ENCODE assay signal across 21 cellular contexts in the genomic region with DNA sequence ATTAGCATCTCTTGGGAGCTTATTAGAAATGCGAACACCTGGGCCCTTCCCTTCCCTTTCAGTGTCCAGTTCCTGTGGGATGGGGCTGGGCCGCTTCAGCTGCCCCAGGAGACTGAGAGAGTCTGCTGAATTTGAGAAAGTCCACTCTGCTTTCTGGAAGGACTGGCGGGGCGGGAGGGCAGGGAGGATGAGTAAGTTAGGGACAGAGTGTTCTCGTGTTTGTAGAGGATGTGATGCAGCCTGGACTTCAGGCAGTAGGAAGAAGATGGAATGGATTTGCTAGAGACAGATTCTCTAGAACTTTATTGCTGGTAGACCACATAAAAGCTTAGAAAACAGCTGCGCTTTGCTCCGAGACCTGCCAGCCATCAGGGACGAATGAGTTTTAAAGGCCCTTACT. TPM values are rescaled to one million over a fixed set of nuclear protein-coding genes. Genes with fewer than 3 reads are reported as not detected.
A peak's percentile ranks its signal among the peaks of the same experiment; 100 is the strongest.
DNase-seq lines count a peak whose midpoint lies in the region; ATAC-seq and TF ChIP-seq lines count a peak whose summit lies in the region.
"Had no signal": no experiment of that assay in that cellular context is flagged by ENCODE, and none has a peak within 500 bp of the region (broad histone marks: within the 10 kb centered on the region; RNA-seq: fewer than 3 reads in every experiment).

No MANE protein-coding gene starts in this region.

- no peak overlapping the region for H3K27ac ChIP-seq in GM23338 (ENCODE audit: low read depth)
- peak overlapping the region; percentile 36 for H3K27ac ChIP-seq in RWPE2 (ENCODE audit: poor library complexity, severe bottlenecking)
- H3K27ac ChIP-seq in trophoblast cell (ENCODE audit: low read depth, low read length) = no peak overlapping the region
- H3K27ac ChIP-seq in body of pancreas = no peak overlapping the region
- H3K27ac ChIP-seq: brain microvascular endothelial cell, foreskin keratinocyte, HL-60, parathyroid adenoma, stomach had no signal

- H3K4ac ChIP-seq in trophoblast cell (ENCODE audit: low read depth, low read length) = no peak overlapping the region

- no peak overlapping the region for H4K8ac ChIP-seq in trophoblast cell (ENCODE audit: low read depth, low read length)

- H3K9me3 Mint-ChIP-seq in GM23338 (peaks cover 28% of the 10 kb centered on the region), endothelial cell (ENCODE audit: unreplicated experiment) (no peaks in the 10 kb centered on the region)

- H3K4me3 Mint-ChIP-seq in GM23338 (no peak overlapping the region), endothelial cell (ENCODE audit: unreplicated experiment) (no peak overlapping the region)
- H3K4me3 Mint-ChIP-seq: naive thymus-derived CD4-positive, alpha-beta T cell had no signal

- H2AK5ac ChIP-seq in trophoblast cell (ENCODE audit: low read length) = no peak overlapping the region

- peak overlapping the region; percentile 35 for H3K18ac ChIP-seq in trophoblast cell (ENCODE audit: low read length)

- no peak overlapping the region for H3K4me2 ChIP-seq in GM23338
- H3K4me2 ChIP-seq in trophoblast cell (ENCODE audit: low read length) = no peak overlapping the region

- no peak overlapping the region for H2BK12ac ChIP-seq in trophoblast cell (ENCODE audit: low read length)

- no CpG with 5 or more reads among the region's 8 CpGs for WGBS in trophoblast cell (ENCODE audit: extremely low coverage, insufficient coverage, insufficient read length)
- WGBS in body of pancreas, 2 donors = 68 to 70% methylated on average over 8 of the region's 8 CpGs

- no peak overlapping the region for H3K23ac ChIP-seq in trophoblast cell (ENCODE audit: low read length)

- DNase-seq in GM23338 (ENCODE audit: low spot score) (no peak), RWPE2 (ENCODE audit: low spot score) (no peak), foreskin fibroblast (peak; percentile 67 to 77), trophoblast cell (no peak), endothelial cell (ENCODE audit: low spot score) (no peak), posterior cingulate gyrus (no peak), body of pancreas (no peak)
- DNase-seq: activated CD4-positive, alpha-beta T cell treated with anti-CD3 and anti-CD28 coated beads, Interleukin-2, amount 50 U/mL, for 1 hour; activated effector memory CD4-positive, alpha-beta T cell treated with Interleukin-2 at 50 U/mL for 16 hours; brain microvascular endothelial cell; foreskin keratinocyte; naive thymus-derived CD4-positive, alpha-beta T cell; NCI-H1417 treated with DMSO at 0.1 percent for 48 hours; NCI-H2171; NCI-H524 treated with DMSO at 0.1 percent for 48 hours; SHP77; small intestine; stomach had no signal

- no peak overlapping the region for H3K9ac ChIP-seq in trophoblast cell (ENCODE audit: low read length)
- H3K9ac ChIP-seq: parathyroid adenoma had no signal

- H3K36me3 ChIP-seq in GM23338 (ENCODE audit: insufficient read depth) (no peaks in the 10 kb centered on the region), RWPE2 (ENCODE audit: low read depth) (peaks cover 13% of the 10 kb centered on the region; the same call in 1 of the 2 replicates), trophoblast cell (ENCODE audit: control insufficient read depth in 1 of 2, insufficient read depth in 2 of 2, low read length in 2 of 2) (peaks cover 20 to 23% of the 10 kb centered on the region in 2 experiments), body of pancreas (replicated peaks in 1 of 2; ENCODE audit: insufficient read depth in 1 of 2, low read depth in 2 of 2) (no peaks in the 10 kb centered on the region)

- H3K4me3 ChIP-seq in GM23338 = no peak overlapping the region
- H3K4me3 ChIP-seq in RWPE2 (ENCODE audit: severe bottlenecking) = no peak overlapping the region
- no peak overlapping the region for H3K4me3 ChIP-seq in foreskin fibroblast (ENCODE audit: low read depth in 1 of 2, low read length in 2 of 2)
- H3K4me3 ChIP-seq in trophoblast cell (ENCODE audit: low read depth, low read length) = no peak overlapping the region
- no peak overlapping the region for H3K4me3 ChIP-seq in body of pancreas
- H3K4me3 ChIP-seq: stomach had no signal

- H3K4me1 Mint-ChIP-seq in GM23338 (peaks cover 31% of the 10 kb centered on the region), endothelial cell (ENCODE audit: unreplicated experiment) (no peaks in the 10 kb centered on the region)

- H3F3A ChIP-seq in GM23338 (replicated peaks; ENCODE audit: low read depth) = no peaks in the 10 kb centered on the region

- H3K4me1 ChIP-seq in GM23338 (ENCODE audit: insufficient read depth) = peaks cover 15% of the 10 kb centered on the region; the same call in 1 of the 2 replicates
- peaks cover 6% of the 10 kb centered on the region for H3K4me1 ChIP-seq in RWPE2 (ENCODE audit: insufficient read depth, poor library complexity, severe bottlenecking)
- no peaks in the 10 kb centered on the region for H3K4me1 ChIP-seq in trophoblast cell (ENCODE audit: control insufficient read depth in 1 of 2, insufficient read depth in 2 of 2, low read length in 2 of 2)
- H3K4me1 ChIP-seq in body of pancreas = no peaks in the 10 kb centered on the region
- H3K4me1 ChIP-seq: parathyroid adenoma, stomach had no signal

- ATAC-seq in GM23338 (no peak; the same call in 2 of the 3 replicates), RWPE2 (ENCODE audit: low read depth) (peak; percentile 50; the same call in 2 of the 3 replicates), body of pancreas (no peak), GM19324 (IDR thresholded peaks at IDR 0.05; ENCODE audit: low FRiP score, unreplicated experiment) (no peak)
- ATAC-seq: foreskin keratinocyte; naive thymus-derived CD4-positive, alpha-beta T cell had no signal

- H3K27ac Mint-ChIP-seq in GM23338 (peak overlapping the region; percentile 26; the same call in 1 of the 2 replicates), endothelial cell (ENCODE audit: unreplicated experiment) (no peak overlapping the region)

- H3K79me1 ChIP-seq in trophoblast cell (ENCODE audit: low read length) = no peaks in the 10 kb centered on the region

- H3K9me3 ChIP-seq in RWPE2 (ENCODE audit: severe bottlenecking) (no peaks in the 10 kb centered on the region), trophoblast cell (ENCODE audit: insufficient read depth, low read depth, low read length) (no peaks in the 10 kb centered on the region), body of pancreas (no peaks in the 10 kb centered on the region)
- H3K9me3 ChIP-seq: stomach had no signal

- H3K27me3 ChIP-seq in GM23338 (ENCODE audit: insufficient read depth) = no peaks in the 10 kb centered on the region
- H3K27me3 ChIP-seq in RWPE2 (ENCODE audit: insufficient read depth, poor library complexity, severe bottlenecking) = no peaks in the 10 kb centered on the region
- no peaks in the 10 kb centered on the region for H3K27me3 ChIP-seq in trophoblast cell (ENCODE audit: insufficient read depth, low read length)
- no peaks in the 10 kb centered on the region for H3K27me3 ChIP-seq in body of pancreas
- H3K27me3 ChIP-seq: brain microvascular endothelial cell, foreskin keratinocyte, stomach had no signal

- no peak for TF ChIP-seq CTCF in GM23338 (conservative IDR thresholded peaks at IDR 0.05; ENCODE audit: low read depth in 2 of 2)
- no peak for TF ChIP-seq CTCF in RWPE2 (IDR thresholded peaks at IDR 0.05; ENCODE audit: poor library complexity, severe bottlenecking)
- no peak for TF ChIP-seq CTCF in foreskin fibroblast (IDR thresholded peaks at IDR 0.05; ENCODE audit: low read depth, low read length)
- TF ChIP-seq CTCF in endothelial cell (IDR thresholded peaks at IDR 0.05; ENCODE audit: unreplicated experiment) = no peak
- TF ChIP-seq CTCF in body of pancreas (IDR thresholded peaks at IDR 0.05) = no peak

- intact Hi-C loops in posterior cingulate gyrus (cut with DNase I) (no loop called here), body of pancreas (cut with DNase I) (no loop called here)

- H2AFZ ChIP-seq in GM23338 (no peak overlapping the region), trophoblast cell (ENCODE audit: insufficient read depth, low read length, poor library complexity) (no peak overlapping the region)
- H2AFZ ChIP-seq: parathyroid adenoma had no signal

- H2BK5ac ChIP-seq in trophoblast cell (ENCODE audit: low read depth, low read length, poor library complexity) = no peak overlapping the region

- H3K27me3 Mint-ChIP-seq in GM23338 (ENCODE audit: insufficient read depth, low read depth, poor library complexity) (peaks cover 2% of the 10 kb centered on the region), endothelial cell (ENCODE audit: unreplicated experiment) (peaks cover 5% of the 10 kb centered on the region)
- H3K27me3 Mint-ChIP-seq: naive thymus-derived CD4-positive, alpha-beta T cell had no signal

- no peaks in the 10 kb centered on the region for H3K9me2 ChIP-seq in GM23338 (ENCODE audit: insufficient read depth)

- H4K12ac ChIP-seq in trophoblast cell (ENCODE audit: low read depth, low read length) = no peak overlapping the region

- H4K20me1 ChIP-seq in GM23338 (replicated peaks; ENCODE audit: insufficient read depth) = no peaks in the 10 kb centered on the region

- no peak overlapping the region for H4K91ac ChIP-seq in trophoblast cell (ENCODE audit: low read depth, low read length)

- no peak overlapping the region for H3K14ac ChIP-seq in trophoblast cell (ENCODE audit: low read length)

- no peak for TF ChIP-seq POLR2A in body of pancreas (IDR thresholded peaks at IDR 0.05)

- H3K79me2 ChIP-seq in GM23338 (replicated peaks; ENCODE audit: insufficient read depth) (peaks cover 12% of the 10 kb centered on the region; the same call in 1 of the 2 replicates), trophoblast cell (ENCODE audit: control insufficient read depth, insufficient read depth, low read length, poor library complexity) (no peaks in the 10 kb centered on the region)

- H2BK120ac ChIP-seq in trophoblast cell (ENCODE audit: insufficient read depth, low read length, poor library complexity) = no peak overlapping the region

- H3K36me3 Mint-ChIP-seq in GM23338 (ENCODE audit: low read depth) (peaks cover 71% of the 10 kb centered on the region), endothelial cell (ENCODE audit: low read depth, unreplicated experiment) (peaks cover 29% of the 10 kb centered on the region)

RNA-seq across cellular contexts. Expression of gene TULP4, which starts 1.1 kb away (rescaled TPM):
- 46.6 and 50.2 TPM in 2 replicates for total RNA-seq in GM23338 (2014; rRNA removed; shearing (Covaris generic))
- polyA plus RNA-seq in GM23338 (2016; fragmentation: Nextera tagmentation; extraction: Ambion mirVana) = 29.6 and 31.2 TPM in 2 replicates
- polyA plus RNA-seq in trophoblast cell (2013) = 28.1 and 29.5 TPM in 2 replicates
- total RNA-seq in endothelial cell (ENCODE audit: unreplicated experiment) (117 TPM), body of pancreas (10 to 100 TPM; 81.2 to 92.3 TPM)

Comparison
In these comparisons a context has a peak if more than half of its experiments do, and no peak if none do; other contexts are left out.
1. DNase-seq: peak in foreskin fibroblast (2 of 2); none in GM23338 (single experiment), RWPE2 (single experiment), trophoblast cell (0 of 2), endothelial cell (single experiment), posterior cingulate gyrus (0 of 10) and body of pancreas (0 of 4).